37 cellular contexts compared by ENCODE assay signal in the genomic region with DNA sequence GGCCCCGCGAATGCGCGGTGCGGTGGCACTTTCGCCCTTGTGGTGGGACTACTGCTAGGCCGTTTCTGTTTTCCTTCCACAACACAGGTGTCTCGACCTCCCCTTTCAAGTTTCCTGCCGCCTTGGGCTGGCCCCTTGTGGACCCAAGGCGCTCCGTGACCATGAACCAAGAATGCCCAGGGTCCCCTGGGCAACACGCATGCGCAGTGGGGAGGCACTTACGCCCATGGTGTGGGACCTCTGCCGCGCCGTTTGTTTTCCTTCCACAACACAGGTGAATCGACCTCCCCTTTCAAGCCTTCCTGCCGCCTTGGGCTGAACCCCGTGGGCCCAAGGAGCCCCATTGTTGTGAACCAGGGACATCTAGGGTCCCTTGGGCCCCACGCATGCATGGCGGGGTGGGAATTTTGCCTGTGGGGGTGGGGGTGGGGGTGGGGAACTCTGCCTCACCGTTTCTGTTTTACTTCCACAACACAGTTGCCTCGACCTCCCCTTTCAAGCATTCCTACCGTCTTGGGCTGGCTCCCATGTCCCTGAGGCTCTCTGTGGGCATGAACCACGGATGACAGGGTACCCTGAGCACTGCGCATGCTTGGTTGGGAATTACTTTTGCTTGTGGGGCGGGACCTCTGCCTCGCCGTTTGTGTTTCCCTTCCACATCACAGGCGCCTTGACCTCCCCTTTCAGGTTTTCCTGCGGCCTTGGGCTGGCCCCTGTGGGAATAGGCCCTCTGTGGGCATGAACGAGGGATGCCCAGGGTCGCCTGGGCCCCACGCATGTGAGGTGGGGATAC.
"Had no signal": no experiment of that assay in that cellular context is flagged by ENCODE, and none has a peak within 500 bp of the region (broad histone marks: within the 10 kb centered on the region; RNA-seq: fewer than 3 reads in every experiment).

No MANE protein-coding gene starts in this region.

- H3K4me3 ChIP-seq: MG63, Peyer's patch had no signal

- DNase-seq: activated CD4-positive, alpha-beta T cell treated with anti-CD3 and anti-CD28 coated beads, Interleukin-2, amount 10 ng/mL, durations not matched to agents 24 days and 14 days; activated CD4-positive, alpha-beta T cell treated with anti-CD3 and anti-CD28 coated beads, Interleukin-2, amount 50 U/mL, for 4 hours; activated CD4-positive, CD25-positive, alpha-beta regulatory T cell; activated CD8-positive, alpha-beta T cell treated with anti-CD3 and anti-CD28 coated beads for 36 hours; activated effector memory CD4-positive, alpha-beta T cell treated with anti-CD3 and anti-CD28 coated beads, Interleukin-2, amount 50 U/mL, for 16 hours; activated naive CD4-positive, alpha-beta T cell; activated naive CD4-positive, alpha-beta T cell treated with anti-CD3 and anti-CD28 coated beads, Interleukin-2, amount 50 U/mL, for 16 hours; activated naive CD8-positive, alpha-beta T cell treated with anti-CD3 and anti-CD28 coated beads for 36 hours; activated T-cell treated with anti-CD3 and anti-CD28 coated beads, Interleukin-2, amount 50 U/mL, for 1 hour; activated T-cell treated with anti-CD3 and anti-CD28 coated beads, Interleukin-2, amount 50 U/mL, for 72 hours; amniotic stem cell; aorta; brain microvascular endothelial cell; central memory CD4-positive, alpha-beta T cell; Kasumi-1; KG1; MG63; NCI-H1048; NCI-H1105 treated with DMSO at 0.1 percent for 48 hours; NCI-H1436; NCI-H1694; NCI-H1930; NCI-H2081 treated with DMSO at 0.1 percent for 48 hours; NCI-H2171 treated with DMSO at 0.1 percent for 48 hours; NCI-H2227 treated with DMSO at 0.1 percent for 48 hours; NCI-H446; NCI-H510A treated with DMSO at 0.1 percent for 48 hours; NCI-H526 treated with DMSO at 0.1 percent for 48 hours; NK-92 treated with Interleukin-12 subunit alpha and Interleukin-12 subunit beta, amount 100 ng/mL, for 24 hours; PC-3; Peyer's patch; RPMI8226; SW 1271; T-helper 1 cell; T-helper 2 cell; T-helper 9 cell; WERI-Rb-1 had no signal
